Comparison of ENCODE assay signal across 8 cellular contexts in the genomic region with DNA sequence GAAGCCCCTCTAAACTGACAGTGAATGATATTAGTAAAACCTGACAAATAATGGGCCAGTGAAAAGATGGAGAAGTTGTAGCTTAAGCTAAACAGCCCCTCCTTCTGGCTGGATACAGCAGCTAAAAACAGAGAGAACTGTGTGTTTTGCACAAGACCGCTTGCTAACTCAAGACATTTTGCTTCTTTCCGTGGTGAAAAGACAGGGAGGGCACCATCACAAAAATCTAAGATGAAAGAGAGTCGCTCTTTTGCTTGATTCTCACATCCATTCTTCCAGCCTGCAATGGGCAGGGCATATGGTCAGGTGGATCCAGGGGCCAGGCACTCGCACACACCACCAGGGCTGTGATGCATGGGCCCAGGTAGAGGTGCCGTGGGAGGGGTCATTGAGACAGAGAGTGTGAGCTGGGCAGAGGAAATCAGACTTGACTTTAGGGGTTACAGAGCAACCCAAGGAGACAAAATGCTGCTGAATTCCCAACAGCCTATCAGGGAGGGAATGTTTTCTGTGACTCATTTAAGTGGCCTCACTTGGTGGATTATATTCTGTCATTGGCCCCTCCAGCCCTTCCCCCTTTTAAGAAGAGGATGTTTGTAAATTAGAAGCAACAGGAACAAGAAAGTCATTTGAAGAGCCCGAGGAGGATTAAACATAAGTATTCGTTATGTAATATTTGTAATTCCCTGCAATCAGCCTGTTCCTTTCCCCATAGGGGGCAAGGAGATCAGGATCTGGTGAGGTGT. TPM values are rescaled to one million over a fixed set of nuclear protein-coding genes. Genes with fewer than 3 reads are reported as not detected.
DNase-seq lines count a peak whose midpoint lies in the region; ATAC-seq and TF ChIP-seq lines count a peak whose summit lies in the region.

No MANE protein-coding gene starts in this region.

- peaks cover 16% of the 10 kb centered on the region for H3K36me3 Mint-ChIP-seq in endothelial cell (ENCODE audit: low read depth, unreplicated experiment)
- H3K36me3 Mint-ChIP-seq in neural crest cell (ENCODE audit: low read depth): no peaks in the 10 kb centered on the region

- peak; percentile 61 for TF ChIP-seq CTCF in NB4 (IDR thresholded peaks at IDR 0.05; ENCODE audit: low read depth, low read length)
- peak; percentile 48 for TF ChIP-seq CTCF in endothelial cell (IDR thresholded peaks at IDR 0.05; ENCODE audit: unreplicated experiment)
- peak; percentile 72 for TF ChIP-seq CTCF in neural crest cell (conservative IDR thresholded peaks at IDR 0.05)

- peak overlapping the region; percentile 95 for H3K27ac Mint-ChIP-seq in endothelial cell (ENCODE audit: unreplicated experiment)
- no peak overlapping the region for H3K27ac Mint-ChIP-seq in neural crest cell (ENCODE audit: unreplicated experiment)

- H3K9me3 Mint-ChIP-seq in endothelial cell (ENCODE audit: unreplicated experiment) (no peaks in the 10 kb centered on the region), neural crest cell (no peaks in the 10 kb centered on the region)

- TF ChIP-seq POLR2A in NB4 (IDR thresholded peaks at IDR 0.05; ENCODE audit: extremely low read depth, insufficient read length): no peak

- H3K4me3 Mint-ChIP-seq in endothelial cell (ENCODE audit: unreplicated experiment) (no peak overlapping the region), neural crest cell (peak overlapping the region; percentile 8)

- H3K4me1 Mint-ChIP-seq in endothelial cell (ENCODE audit: unreplicated experiment) (peaks cover 96% of the 10 kb centered on the region), neural crest cell (peaks cover 63% of the 10 kb centered on the region)

- no peak overlapping the region for H3K4me3 ChIP-seq in NB4 (ENCODE audit: low read depth, low read length)

- DNase-seq in Daoy (ENCODE audit: low read depth) (peak; percentile 60), NB4 (ENCODE audit: low read depth) (peak; percentile 70), endothelial cell (ENCODE audit: low spot score) (peak; percentile 40), neural crest cell (ENCODE audit: low read depth, low spot score) (no peak), UCSD-AML1 (lab: John Stamatoyannopoulos, UW; ENCODE audit: unreplicated experiment) (no peak)

- ATAC-seq in HG02623 (IDR thresholded peaks at IDR 0.05; ENCODE audit: unreplicated experiment) (no peak), HG03097 (IDR thresholded peaks at IDR 0.05; ENCODE audit: low FRiP score, unreplicated experiment) (no peak), GM21737 (IDR thresholded peaks at IDR 0.05; ENCODE audit: unreplicated experiment) (no peak)

- H3K27me3 Mint-ChIP-seq in endothelial cell (ENCODE audit: unreplicated experiment) (peaks cover 23% of the 10 kb centered on the region), neural crest cell (ENCODE audit: low read depth) (peaks cover 18% of the 10 kb centered on the region)

RNA-seq across cellular contexts. Expression of a gene that starts 12.2 kb away (rescaled TPM):
- total RNA-seq in Daoy (2014; rRNA removed; shearing (Covaris generic)): 116 and 250 TPM in 2 replicates
- total RNA-seq in endothelial cell (ENCODE audit: unreplicated experiment) (273 TPM), neural crest cell (0.30 and 0.68 TPM in 2 replicates)

Comparison
In these comparisons a context has a peak if more than half of its experiments do, and no peak if none do; other contexts are left out.
1. DNase-seq: peak in Daoy (single experiment), NB4 (single experiment) and endothelial cell (single experiment); none in neural crest cell (single experiment) and UCSD-AML1 (single experiment).
2. RNA of a gene that starts 12.2 kb away (total RNA-seq): 273 TPM in endothelial cell (single experiment) and 116 to 250 TPM in Daoy; 0.30 to 0.68 TPM in neural crest cell; every median in the first group is over 10 times any median in the second.
3. Peak in every context shown above with its lines, with median percentiles within 50 percentile points of each other: CTCF ChIP-seq.